Comparison of ENCODE assay signal across 12 cellular contexts in the genomic region with DNA sequence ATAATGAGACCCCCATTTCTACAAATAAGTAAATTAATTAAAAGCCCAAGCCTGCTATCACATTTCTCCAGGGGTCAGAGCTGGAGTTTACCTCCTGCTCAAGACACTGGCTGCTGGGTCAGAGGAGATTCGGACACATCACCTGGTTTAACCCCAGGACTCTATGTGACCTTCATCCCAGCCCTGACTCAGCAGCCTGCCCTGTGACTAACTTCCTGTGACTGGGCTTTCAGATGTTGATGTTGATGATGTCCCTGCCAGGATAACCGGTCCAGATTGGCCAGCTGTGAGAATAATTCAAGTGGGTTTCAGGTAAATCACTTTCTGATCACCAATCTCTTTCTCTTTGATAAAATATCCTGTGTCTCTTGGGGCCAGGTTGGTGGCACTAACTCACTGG.
DNase-seq lines count a peak whose midpoint lies in the region; ATAC-seq and TF ChIP-seq lines count a peak whose summit lies in the region.
"Had no signal": no experiment of that assay in that cellular context is flagged by ENCODE, and none has a peak within 500 bp of the region (broad histone marks: within the 10 kb centered on the region; RNA-seq: fewer than 3 reads in every experiment).

No MANE protein-coding gene starts in this region.

- peak overlapping the region in 3 of 4 donors; percentile 64 to 92 (median 91) for H3K27ac ChIP-seq in sigmoid colon
- no peak overlapping the region for H3K27ac ChIP-seq in left ventricle myocardium inferior (replicated peaks)
- H3K27ac ChIP-seq: upper lobe of left lung had no signal

- TF ChIP-seq POLR2A in sigmoid colon (IDR thresholded peaks at IDR 0.05), result no peak

- intact Hi-C loops in sigmoid colon (cut with DNase I), result loop anchor here (5.0 kb wide), 1 partner anchor 71 kb away; no protein-coding TSS in a partner anchor
- intact Hi-C loops in left ventricle myocardium inferior (cut with micrococcal nuclease), result loop anchor here (10.0 kb wide), 1 partner anchor 522 kb away; no protein-coding TSS in a partner anchor

- H3K4me1 ChIP-seq in sigmoid colon (peaks cover 0 to 47% (median 39%) of the 10 kb centered on the region in 4 donors), left ventricle myocardium inferior (peaks cover 24% of the 10 kb centered on the region)

- H3K4me3 ChIP-seq in sigmoid colon (no peak overlapping the region), left ventricle myocardium inferior (no peak overlapping the region)
- H3K4me3 ChIP-seq: upper lobe of left lung had no signal

- no peak for TF ChIP-seq CTCF in sigmoid colon (IDR thresholded peaks at IDR 0.05)
- no peak for TF ChIP-seq CTCF in left ventricle myocardium inferior (IDR thresholded peaks at IDR 0.05; ENCODE audit: borderline replicate concordance)

- ATAC-seq in esophagus mucosa, result peak; percentile 19
- ATAC-seq in GM19395 (IDR thresholded peaks at IDR 0.05; ENCODE audit: unreplicated experiment), result no peak
- ATAC-seq: T-cell had no signal

- no peaks in the 10 kb centered on the region for H3K36me3 ChIP-seq in sigmoid colon
- no peaks in the 10 kb centered on the region for H3K36me3 ChIP-seq in left ventricle myocardium inferior
- H3K36me3 ChIP-seq: upper lobe of left lung had no signal

- H3K9me3 ChIP-seq in sigmoid colon (no peaks in the 10 kb centered on the region), left ventricle myocardium inferior (replicated peaks) (no peaks in the 10 kb centered on the region)
- H3K9me3 ChIP-seq: upper lobe of left lung had no signal

- no peak for TF ChIP-seq EP300 in sigmoid colon (IDR thresholded peaks at IDR 0.05)

- DNase-seq in NK-92 treated with Interleukin-12 subunit alpha and Interleukin-12 subunit beta, amount 100 ng/mL, for 24 hours (lab: John Stamatoyannopoulos, UW), result peak; percentile 54
- DNase-seq in NK-92 (lab: John Stamatoyannopoulos, UW; ENCODE audit: unreplicated experiment) (no peak), NCI-H460 (ENCODE audit: extremely low read depth, low read depth) (peak; percentile 73), sigmoid colon (no peak), left ventricle myocardium inferior (no peak), GM19238 (ENCODE audit: insufficient read length, low spot score) (no peak)
- DNase-seq: central memory CD4-positive, alpha-beta T cell; NCI-H345; T-cell had no signal

- 72 to 75% methylated on average over 2 of the region's 2 CpGs for WGBS in sigmoid colon, 2 donors

- H3K27me3 ChIP-seq in sigmoid colon, result no peaks in the 10 kb centered on the region
- H3K27me3 ChIP-seq in left ventricle myocardium inferior (ENCODE audit: low read depth), result no peaks in the 10 kb centered on the region
- H3K27me3 ChIP-seq: upper lobe of left lung had no signal

Comparison
In these comparisons a context has a peak if more than half of its experiments do, and no peak if none do; other contexts are left out.
1. DNase-seq: peak in NK-92 treated with Interleukin-12 subunit alpha and Interleukin-12 subunit beta, amount 100 ng/mL, for 24 hours (single experiment) and NCI-H460 (single experiment); none in NK-92 (single experiment), sigmoid colon (single experiment), left ventricle myocardium inferior (single experiment) and GM19238 (single experiment).